11 cellular contexts compared by ENCODE assay signal in the genomic region with DNA sequence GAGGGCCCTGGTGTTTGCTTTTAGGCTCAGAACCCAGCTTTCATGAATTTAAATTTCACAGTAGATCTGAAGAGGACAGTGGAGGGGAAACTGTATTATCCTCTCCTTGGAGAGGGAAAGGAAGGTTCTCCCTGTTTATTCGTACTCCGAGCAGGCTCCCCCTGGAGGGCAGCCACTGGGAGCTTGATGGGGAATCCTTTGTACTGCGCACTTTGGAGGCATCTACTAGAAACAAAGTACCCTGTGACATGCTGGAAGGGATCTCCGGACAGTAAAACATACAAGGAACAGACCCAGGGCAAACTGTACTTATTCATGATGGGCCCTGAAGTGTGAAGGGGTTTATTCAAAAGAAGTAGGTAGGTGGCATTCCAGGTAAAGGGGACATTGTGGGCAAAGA. TPM values are rescaled to one million over a fixed set of nuclear protein-coding genes. Genes with fewer than 3 reads are reported as not detected.
DNase-seq lines count a peak whose midpoint lies in the region; ATAC-seq and TF ChIP-seq lines count a peak whose summit lies in the region.
"Had no signal": no experiment of that assay in that cellular context is flagged by ENCODE, and none has a peak within 500 bp of the region (broad histone marks: within the 10 kb centered on the region; RNA-seq: fewer than 3 reads in every experiment).

No MANE protein-coding gene starts in this region.

- no peak overlapping the region for H3K4me2 ChIP-seq in fibroblast of lung (ENCODE audit: extremely low read depth, insufficient read depth, low read length)
- H3K4me2 ChIP-seq: PC-9 had no signal

- H3K27ac ChIP-seq in fibroblast of lung (ENCODE audit: insufficient read depth, low read length): no peak overlapping the region
- H3K27ac ChIP-seq: PC-9 had no signal

- H3K27me3 ChIP-seq in BE2C (no peaks in the 10 kb centered on the region), fibroblast of lung (ENCODE audit: control insufficient read depth, insufficient read depth, low read length) (no peaks in the 10 kb centered on the region)

- H3K36me3 Mint-ChIP-seq in neural crest cell (ENCODE audit: low read depth): no peaks in the 10 kb centered on the region

- H3K4me3 Mint-ChIP-seq in neural crest cell: no peak overlapping the region

- peaks cover 85% of the 10 kb centered on the region for H3K79me2 ChIP-seq in fibroblast of lung (ENCODE audit: control insufficient read depth, insufficient read depth, low read length)

- no peak overlapping the region for H3K27ac Mint-ChIP-seq in neural crest cell (ENCODE audit: unreplicated experiment)

- H3K4me3 ChIP-seq in BE2C (ENCODE audit: low read depth, low read length): no peak overlapping the region
- H3K4me3 ChIP-seq in fibroblast of lung (replicated peaks in 1 of 4; ENCODE audit: control extremely low read depth in 1 of 4, insufficient read depth in 1 of 4, low read depth in 3 of 4, low read length in 4 of 4): no peak overlapping the region
- H3K4me3 ChIP-seq: PC-9 had no signal

- H3K36me3 ChIP-seq in BE2C: no peaks in the 10 kb centered on the region
- peaks cover 2% of the 10 kb centered on the region for H3K36me3 ChIP-seq in fibroblast of lung (ENCODE audit: control insufficient read depth, insufficient read depth, low read length)

- H3K9me3 Mint-ChIP-seq in neural crest cell: no peaks in the 10 kb centered on the region

- no peaks in the 10 kb centered on the region for H3K9me3 ChIP-seq in BE2C
- H3K9me3 ChIP-seq in fibroblast of lung (ENCODE audit: control insufficient read depth, insufficient read depth, low read depth, low read length): no peaks in the 10 kb centered on the region

- H3K9ac ChIP-seq in fibroblast of lung (ENCODE audit: insufficient read depth, low read length): no peak overlapping the region

- ATAC-seq in GM21737 (IDR thresholded peaks at IDR 0.05; ENCODE audit: unreplicated experiment): no peak
- ATAC-seq in GM21723 (IDR thresholded peaks at IDR 0.05; ENCODE audit: unreplicated experiment): no peak

- DNase-seq in BE2C: peak; percentile 26
- DNase-seq in NCI-H82 (lab: John Stamatoyannopoulos, UW): peak; percentile 57
- peak; percentile 12 to 39 for DNase-seq in fibroblast of lung (ENCODE audit: low read depth in 2 of 2)
- peak; percentile 18 for DNase-seq in neural crest cell (ENCODE audit: low read depth, low spot score)
- no peak for DNase-seq in stimulated activated CD4-positive, alpha-beta T cell treated with anti-CD3 and anti-CD28 coated beads, Interleukin-4, amount 100 ng/mL, for 1 hour
- DNase-seq in GM10266 (ENCODE audit: extremely low spot score): no peak
- DNase-seq: activated CD4-positive, alpha-beta T cell treated with anti-CD3 and anti-CD28 coated beads for 4 hours; amniotic stem cell had no signal

- peak; percentile 47 for TF ChIP-seq CTCF in BE2C (IDR thresholded peaks at IDR 0.05; ENCODE audit: low read depth, low read length)
- TF ChIP-seq CTCF in fibroblast of lung (conservative IDR thresholded peaks at IDR 0.05 in 1 of 2, IDR thresholded peaks at IDR 0.05 in 1 of 2; ENCODE audit: low read depth in 1 of 2, low read length in 2 of 2): peak; percentile 24 to 48
- TF ChIP-seq CTCF in neural crest cell (conservative IDR thresholded peaks at IDR 0.05): peak; percentile 46
- no peak for TF ChIP-seq CTCF in GM10266 (IDR thresholded peaks at IDR 0.05; ENCODE audit: control insufficient read depth, insufficient read depth, low read depth, missing control alignments)

- peaks cover 3% of the 10 kb centered on the region for H4K20me1 ChIP-seq in fibroblast of lung (ENCODE audit: control insufficient read depth, extremely low read depth, insufficient read depth, low read length)

- H3K4me1 Mint-ChIP-seq in neural crest cell: peaks cover 30% of the 10 kb centered on the region

- no peaks in the 10 kb centered on the region for H3K27me3 Mint-ChIP-seq in neural crest cell (ENCODE audit: low read depth)

- H3K4me1 ChIP-seq in BE2C (no peaks in the 10 kb centered on the region; the same call in none of the 2 replicates), fibroblast of lung (ENCODE audit: control insufficient read depth, extremely low read depth, insufficient read depth, low read length) (peaks cover 2% of the 10 kb centered on the region)

- no peak overlapping the region for H2AFZ ChIP-seq in fibroblast of lung (ENCODE audit: low read length)
- H2AFZ ChIP-seq: PC-9 had no signal

RNA-seq across cellular contexts. Expression of a gene that starts 27.2 kb away (rescaled TPM):
- polyA plus RNA-seq in BE2C (2012; ENCODE audit: insufficient read depth, insufficient read length, low read depth): 1.6 TPM
- total RNA-seq in fibroblast of lung (7.7 and 14.0 TPM in 2 replicates), neural crest cell (14.1 and 15.5 TPM in 2 replicates)
- 8.1 and 15.3 TPM in 2 replicates for polyA plus RNA-seq in fibroblast of lung
- 10.9 and 15.4 TPM in 2 replicates for polyA plus RNA-seq in fibroblast of lung (2012)
- 44.1 and 68.7 TPM in 2 replicates for polyA minus RNA-seq in fibroblast of lung (ENCODE audit: low replicate concordance)

Comparison
In these comparisons a context has a peak if more than half of its experiments do, and no peak if none do; other contexts are left out.
1. DNase-seq: peak in BE2C (single experiment), NCI-H82 (single experiment), fibroblast of lung (2 of 2) and neural crest cell (single experiment); none in stimulated activated CD4-positive, alpha-beta T cell treated with anti-CD3 and anti-CD28 coated beads, Interleukin-4, amount 100 ng/mL, for 1 hour (single experiment) and GM10266 (single experiment).